ENCODE assay signal across 8 cellular contexts in the genomic region with DNA sequence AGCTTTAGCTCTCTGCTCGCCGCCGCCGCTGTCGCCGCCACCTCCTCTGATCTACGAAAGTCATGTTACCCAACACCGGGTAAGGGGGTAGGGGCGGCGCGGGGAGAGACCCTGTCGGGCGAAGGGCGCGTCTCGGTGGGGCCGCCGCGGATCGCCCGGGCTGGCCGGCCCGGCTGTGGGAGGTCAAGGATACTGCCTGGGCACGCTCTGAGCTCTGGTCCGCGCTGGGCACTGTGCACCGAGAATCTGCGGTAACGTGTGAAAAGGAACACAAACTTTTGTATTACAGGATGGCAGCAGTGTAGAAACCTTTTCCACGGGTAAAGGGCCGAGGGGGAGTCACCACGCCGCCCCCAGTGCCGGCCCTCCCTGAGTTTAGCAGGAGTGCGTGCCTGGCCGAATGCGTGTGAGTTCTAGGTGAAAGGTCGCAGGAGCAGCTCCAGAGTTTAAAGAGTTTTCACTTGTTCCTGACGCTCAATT. TPM values are rescaled to one million over a fixed set of nuclear protein-coding genes. Genes with fewer than 3 reads are reported as not detected.
A peak's percentile ranks its signal among the peaks of the same experiment; 100 is the strongest.
DNase-seq lines count a peak whose midpoint lies in the region; ATAC-seq and TF ChIP-seq lines count a peak whose summit lies in the region.

Gene HSDL2, plus strand, starts transcription at position 7 of the 480 bp plus-strand sequence. Its CDS starts 56 bp downstream, at position 63.

- peaks cover 10% of the 10 kb centered on the region for H3F3A ChIP-seq in GM23338 (replicated peaks; ENCODE audit: low read depth)

- intact Hi-C loops in left ventricle myocardium superior (cut with micrococcal nuclease), result no loop called here

- H3K4me3 ChIP-seq in GM23338 (peak within 1 kb of the TSS; percentile 89), adipocyte (ENCODE audit: low read length) (peak within 1 kb of the TSS; percentile 89)

- H3K9me3 ChIP-seq in adipocyte (ENCODE audit: control insufficient read depth, low read length), result no peaks in the 10 kb centered on the region

- peaks cover 22% of the 10 kb centered on the region for H3K4me1 Mint-ChIP-seq in GM23338

- peak within 1 kb of the TSS; percentile 93 for H3K4me3 Mint-ChIP-seq in GM23338

- H3K9me3 Mint-ChIP-seq in GM23338, result no peaks in the 10 kb centered on the region

- H3K27me3 Mint-ChIP-seq in GM23338 (ENCODE audit: insufficient read depth, low read depth, poor library complexity), result peaks cover 10% of the 10 kb centered on the region

- peak within 1 kb of the TSS; percentile 100 for H3K9ac ChIP-seq in adipocyte (ENCODE audit: low read length)

- H3K36me3 Mint-ChIP-seq in GM23338 (ENCODE audit: low read depth), result no peaks in the 10 kb centered on the region

- peaks cover 3% of the 10 kb centered on the region; the same call in 1 of the 2 replicates for H4K20me1 ChIP-seq in GM23338 (replicated peaks; ENCODE audit: insufficient read depth)

- no peaks in the 10 kb centered on the region for H3K36me3 ChIP-seq in GM23338 (ENCODE audit: insufficient read depth)
- no peaks in the 10 kb centered on the region for H3K36me3 ChIP-seq in adipocyte (ENCODE audit: control insufficient read depth, insufficient read depth, low read length, severe bottlenecking)

- H3K79me2 ChIP-seq in GM23338 (replicated peaks; ENCODE audit: insufficient read depth), result peaks cover 20% of the 10 kb centered on the region

- DNase-seq in GM13976 (ENCODE audit: low spot score), result peak; percentile 36
- peak; percentile 19 for DNase-seq in GM23338 (ENCODE audit: low spot score)
- peak; percentile 54 for DNase-seq in M059J (ENCODE audit: low read depth)
- DNase-seq in adipocyte (ENCODE audit: low read depth), result peak; percentile 77
- DNase-seq in left ventricle myocardium superior, result peak; percentile 67
- no peak for DNase-seq in renal cortical epithelial cell (ENCODE audit: low read depth)
- DNase-seq in cerebellar cortex (ENCODE audit: low spot score), result no peak
- no peak for DNase-seq in activated CD8-positive, alpha-beta memory T cell treated with anti-CD3 and anti-CD28 coated beads, Interleukin-2, amount 50 U/mL, for 48 hours

- no peaks in the 10 kb centered on the region for H3K27me3 ChIP-seq in GM23338 (ENCODE audit: insufficient read depth)
- no peaks in the 10 kb centered on the region for H3K27me3 ChIP-seq in adipocyte (replicated peaks; ENCODE audit: control insufficient read depth, insufficient read depth, low read length)

- H3K27ac ChIP-seq in GM23338 (ENCODE audit: low read depth), result peak within 1 kb of the TSS; percentile 96

- no peaks in the 10 kb centered on the region for H3K9me2 ChIP-seq in GM23338 (ENCODE audit: insufficient read depth)

- H3K4me1 ChIP-seq in GM23338 (ENCODE audit: insufficient read depth), result peaks cover 10% of the 10 kb centered on the region
- peaks cover 58% of the 10 kb centered on the region for H3K4me1 ChIP-seq in adipocyte (ENCODE audit: control insufficient read depth, insufficient read depth, low read length)

- H2AFZ ChIP-seq in GM23338, result peak within 1 kb of the TSS; percentile 97

- no peak for TF ChIP-seq CTCF in GM13976 (IDR thresholded peaks at IDR 0.05; ENCODE audit: borderline replicate concordance, control extremely low read depth, extremely low read depth, insufficient read depth, missing control alignments)
- TF ChIP-seq CTCF in GM23338 (conservative IDR thresholded peaks at IDR 0.05; ENCODE audit: low read depth in 2 of 2), result no peak

- ATAC-seq in GM23338 (peak; percentile 79), left ventricle myocardium superior (peak; percentile 57)

- in situ Hi-C loops in GM13976 (cut with MboI; ENCODE audit: low sequenced_read_pairs, unreplicated experiment), result no loop called here

- peak within 1 kb of the TSS; percentile 84 for H3K4me2 ChIP-seq in GM23338

- H3K27ac Mint-ChIP-seq in GM23338, result peak within 1 kb of the TSS; percentile 98

TF ChIP-seq in GM23338, 12 proteins besides CTCF, POLR2A, EP300 and RAD21:
- TF ChIP-seq POLR2AphosphoS5 (IDR thresholded peaks at IDR 0.05; ENCODE audit: low read depth) (0 out of 2 replicates have a peak, but pooled peaks have one; percentile 37), NANOG (IDR thresholded peaks at IDR 0.05; ENCODE audit: borderline replicate concordance) (no peak)
- TF ChIP-seq, protein P1, sequence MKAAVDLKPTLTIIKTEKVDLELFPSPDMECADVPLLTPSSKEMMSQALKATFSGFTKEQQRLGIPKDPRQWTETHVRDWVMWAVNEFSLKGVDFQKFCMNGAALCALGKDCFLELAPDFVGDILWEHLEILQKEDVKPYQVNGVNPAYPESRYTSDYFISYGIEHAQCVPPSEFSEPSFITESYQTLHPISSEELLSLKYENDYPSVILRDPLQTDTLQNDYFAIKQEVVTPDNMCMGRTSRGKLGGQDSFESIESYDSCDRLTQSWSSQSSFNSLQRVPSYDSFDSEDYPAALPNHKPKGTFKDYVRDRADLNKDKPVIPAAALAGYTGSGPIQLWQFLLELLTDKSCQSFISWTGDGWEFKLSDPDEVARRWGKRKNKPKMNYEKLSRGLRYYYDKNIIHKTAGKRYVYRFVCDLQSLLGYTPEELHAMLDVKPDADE (IDR thresholded peaks at IDR 0.05), result no peak
- TF ChIP-seq, protein P2, sequence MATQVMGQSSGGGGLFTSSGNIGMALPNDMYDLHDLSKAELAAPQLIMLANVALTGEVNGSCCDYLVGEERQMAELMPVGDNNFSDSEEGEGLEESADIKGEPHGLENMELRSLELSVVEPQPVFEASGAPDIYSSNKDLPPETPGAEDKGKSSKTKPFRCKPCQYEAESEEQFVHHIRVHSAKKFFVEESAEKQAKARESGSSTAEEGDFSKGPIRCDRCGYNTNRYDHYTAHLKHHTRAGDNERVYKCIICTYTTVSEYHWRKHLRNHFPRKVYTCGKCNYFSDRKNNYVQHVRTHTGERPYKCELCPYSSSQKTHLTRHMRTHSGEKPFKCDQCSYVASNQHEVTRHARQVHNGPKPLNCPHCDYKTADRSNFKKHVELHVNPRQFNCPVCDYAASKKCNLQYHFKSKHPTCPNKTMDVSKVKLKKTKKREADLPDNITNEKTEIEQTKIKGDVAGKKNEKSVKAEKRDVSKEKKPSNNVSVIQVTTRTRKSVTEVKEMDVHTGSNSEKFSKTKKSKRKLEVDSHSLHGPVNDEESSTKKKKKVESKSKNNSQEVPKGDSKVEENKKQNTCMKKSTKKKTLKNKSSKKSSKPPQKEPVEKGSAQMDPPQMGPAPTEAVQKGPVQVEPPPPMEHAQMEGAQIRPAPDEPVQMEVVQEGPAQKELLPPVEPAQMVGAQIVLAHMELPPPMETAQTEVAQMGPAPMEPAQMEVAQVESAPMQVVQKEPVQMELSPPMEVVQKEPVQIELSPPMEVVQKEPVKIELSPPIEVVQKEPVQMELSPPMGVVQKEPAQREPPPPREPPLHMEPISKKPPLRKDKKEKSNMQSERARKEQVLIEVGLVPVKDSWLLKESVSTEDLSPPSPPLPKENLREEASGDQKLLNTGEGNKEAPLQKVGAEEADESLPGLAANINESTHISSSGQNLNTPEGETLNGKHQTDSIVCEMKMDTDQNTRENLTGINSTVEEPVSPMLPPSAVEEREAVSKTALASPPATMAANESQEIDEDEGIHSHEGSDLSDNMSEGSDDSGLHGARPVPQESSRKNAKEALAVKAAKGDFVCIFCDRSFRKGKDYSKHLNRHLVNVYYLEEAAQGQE (IDR thresholded peaks at IDR 0.05; ENCODE audit: unreplicated experiment), result no peak

RNA-seq across cellular contexts. Expression of gene HSDL2, which starts in this region (rescaled TPM):
- total RNA-seq in GM23338 (2014; rRNA removed; shearing (Covaris generic)), result 13.9 and 15.3 TPM in 2 replicates
- polyA plus RNA-seq in GM23338 (2016; fragmentation: Nextera tagmentation; extraction: Ambion mirVana), result 10.2 and 11.4 TPM in 2 replicates
- 32.1 and 48.1 TPM in 2 replicates for total RNA-seq in M059J (2014; rRNA removed; shearing (Covaris generic))
- total RNA-seq in left ventricle myocardium superior (284 TPM), renal cortical epithelial cell (33.3 and 64.2 TPM in 2 replicates)

Comparison
In these comparisons a context has a peak if more than half of its experiments do, and no peak if none do; other contexts are left out.
1. DNase-seq: peak in GM13976 (single experiment), GM23338 (single experiment), M059J (single experiment), adipocyte (single experiment) and left ventricle myocardium superior (single experiment); none in renal cortical epithelial cell (single experiment), cerebellar cortex (single experiment) and activated CD8-positive, alpha-beta memory T cell treated with anti-CD3 and anti-CD28 coated beads, Interleukin-2, amount 50 U/mL, for 48 hours (single experiment).